Comparison of ENCODE assay signal across 12 cellular contexts in genomic region chr7:13849528-13849892, GRCh38.
DNase-seq lines count a peak whose midpoint lies in the region; ATAC-seq lines count a peak whose summit lies in the region.
"Had no signal": no experiment of that assay in that cellular context is flagged by ENCODE, and none has a peak within 500 bp of the region (broad histone marks: within the 10 kb centered on the region; RNA-seq: fewer than 3 reads in every experiment).

No MANE protein-coding gene starts in this region.

- H3K27me3 Mint-ChIP-seq in activated T-helper 17 cell treated with anti-CD3 and anti-CD28 coated beads, Interleukin-2, amount 50 U/mL, for 72 hours, result no peaks in the 10 kb centered on the region
- H3K27me3 Mint-ChIP-seq: activated CD4-positive, alpha-beta T cell treated with anti-CD3 and anti-CD28 coated beads for 36 hours had no signal

- ATAC-seq in activated T-helper 17 cell treated with anti-CD3 and anti-CD28 coated beads, Interleukin-2, amount 50 U/mL, for 72 hours (replicated peaks), result no peak
- ATAC-seq in GM21526 (IDR thresholded peaks at IDR 0.05; ENCODE audit: low FRiP score, unreplicated experiment), result no peak
- no peak for ATAC-seq in GM18520 (IDR thresholded peaks at IDR 0.05; ENCODE audit: unreplicated experiment)
- no peak for ATAC-seq in GM21423 (IDR thresholded peaks at IDR 0.05; ENCODE audit: unreplicated experiment)

- H4K20me1 ChIP-seq in BLaER1 treated with 17β-estradiol and CSF1 and Interleukin-3, amounts not matched to agents 10 nM and 100 nM, result peaks cover 0 to 26% (median 0%) of the 10 kb centered on the region in 11 experiments; a peak in 2 of 22 replicates

- 60% methylated on average over 1 of the region's 2 CpGs; no CpG with 5 or more reads in 1 of the 2 experiments for WGBS in mesodermal cell (ENCODE audit: insufficient coverage in 2 of 2), 2 experiments

- H3K4me1 Mint-ChIP-seq in activated T-helper 17 cell treated with anti-CD3 and anti-CD28 coated beads, Interleukin-2, amount 50 U/mL, for 72 hours, result peaks cover 12% of the 10 kb centered on the region

- H3K27me3 ChIP-seq in BLaER1 treated with 17β-estradiol and CSF1 and Interleukin-3, amounts not matched to agents 10 nM and 100 nM, result peaks cover 0 to 91% (median 0%) of the 10 kb centered on the region in 11 experiments; a peak in 10 of 22 replicates
- H3K27me3 ChIP-seq in HUES48 (ENCODE audit: control insufficient read depth, insufficient read depth, low read length), result no peaks in the 10 kb centered on the region
- H3K27me3 ChIP-seq: tibial nerve had no signal

- no peak for DNase-seq in NCI-H524 (lab: John Stamatoyannopoulos, UW)
- DNase-seq: DMS79 treated with DMSO at 0.1 percent for 48 hours had no signal

- no peaks in the 10 kb centered on the region for H3K36me3 Mint-ChIP-seq in activated T-helper 17 cell treated with anti-CD3 and anti-CD28 coated beads, Interleukin-2, amount 50 U/mL, for 72 hours (ENCODE audit: low read depth)

- H3K4me3 ChIP-seq in BLaER1 treated with 17β-estradiol and CSF1 and Interleukin-3, amounts not matched to agents 10 nM and 100 nM, result no peak overlapping the region
- H3K4me3 ChIP-seq in HUES48 (ENCODE audit: low read depth, low read length), result no peak overlapping the region
- H3K4me3 ChIP-seq in mesodermal cell (ENCODE audit: extremely low read depth, insufficient read depth, low read length, poor library complexity, severe bottlenecking), result no peak overlapping the region
- H3K4me3 ChIP-seq: prostate gland, tibial nerve had no signal

- H3K9me3 ChIP-seq in BLaER1 treated with 17β-estradiol and CSF1 and Interleukin-3, amounts not matched to agents 10 nM and 100 nM (replicated peaks in 1 of 11), result no peaks in the 10 kb centered on the region
- no peaks in the 10 kb centered on the region for H3K9me3 ChIP-seq in HUES48 (ENCODE audit: control insufficient read depth, insufficient read depth, low read length)
- H3K9me3 ChIP-seq in mesodermal cell (ENCODE audit: control insufficient read depth, low read length), result no peaks in the 10 kb centered on the region
- H3K9me3 ChIP-seq: prostate gland, tibial nerve had no signal

- H3K36me3 ChIP-seq in BLaER1 treated with 17β-estradiol and CSF1 and Interleukin-3, amounts not matched to agents 10 nM and 100 nM, result no peaks in the 10 kb centered on the region
- H3K36me3 ChIP-seq in HUES48 (ENCODE audit: control insufficient read depth, insufficient read depth, low read length) (no peaks in the 10 kb centered on the region), mesodermal cell (ENCODE audit: control insufficient read depth, insufficient read depth, low read length) (no peaks in the 10 kb centered on the region)
- H3K36me3 ChIP-seq: prostate gland, tibial nerve had no signal

- peak overlapping the region; percentile 33 to 81 (median 56); a peak in 20 of 22 replicates for H3K4me2 ChIP-seq in BLaER1 treated with 17β-estradiol and CSF1 and Interleukin-3, amounts not matched to agents 10 nM and 100 nM

- H3K4me1 ChIP-seq in BLaER1 treated with 17β-estradiol and CSF1 and Interleukin-3, amounts not matched to agents 10 nM and 100 nM, result peaks cover 18 to 38% (median 21%) of the 10 kb centered on the region in 10 experiments
- H3K4me1 ChIP-seq in HUES48 (ENCODE audit: control insufficient read depth, insufficient read depth, low read length) (peaks cover 22% of the 10 kb centered on the region), mesodermal cell (ENCODE audit: control insufficient read depth, insufficient read depth, low read length, poor library complexity, severe bottlenecking) (peaks cover 33% of the 10 kb centered on the region)
- H3K4me1 ChIP-seq: prostate gland had no signal

- H3K4me3 Mint-ChIP-seq in activated T-helper 17 cell treated with anti-CD3 and anti-CD28 coated beads, Interleukin-2, amount 50 U/mL, for 72 hours, result peak overlapping the region; percentile 33
- H3K4me3 Mint-ChIP-seq: activated CD4-positive, alpha-beta T cell treated with anti-CD3 and anti-CD28 coated beads for 36 hours had no signal

- H3K27ac ChIP-seq in BLaER1 treated with 17β-estradiol and CSF1 and Interleukin-3, amounts not matched to agents 10 nM and 100 nM, result peak overlapping the region in 8 of 11 experiments; percentile 13 to 76 (median 62); a peak in 13 of 22 replicates
- peak overlapping the region; percentile 86 for H3K27ac ChIP-seq in HUES48 (ENCODE audit: low read depth, low read length)
- H3K27ac ChIP-seq in mesodermal cell (ENCODE audit: low read depth, low read length, severe bottlenecking), result peak overlapping the region; percentile 91
- H3K27ac ChIP-seq: prostate gland had no signal

- H3K9ac ChIP-seq in BLaER1 treated with 17β-estradiol and CSF1 and Interleukin-3, amounts not matched to agents 10 nM and 100 nM, result 0 out of 22 replicates have a peak overlapping the region, but pooled peaks of 2 of the 11 experiments have one; percentile 4 to 22
- H3K9ac ChIP-seq in HUES48 (ENCODE audit: low read depth, low read length), result no peak overlapping the region

- no peaks in the 10 kb centered on the region for H3K9me3 Mint-ChIP-seq in activated T-helper 17 cell treated with anti-CD3 and anti-CD28 coated beads, Interleukin-2, amount 50 U/mL, for 72 hours

- no peak overlapping the region for H3K27ac Mint-ChIP-seq in activated T-helper 17 cell treated with anti-CD3 and anti-CD28 coated beads, Interleukin-2, amount 50 U/mL, for 72 hours
- H3K27ac Mint-ChIP-seq: activated CD4-positive, alpha-beta T cell treated with anti-CD3 and anti-CD28 coated beads for 36 hours had no signal
